8 cellular contexts compared by ENCODE assay signal in the genomic region with DNA sequence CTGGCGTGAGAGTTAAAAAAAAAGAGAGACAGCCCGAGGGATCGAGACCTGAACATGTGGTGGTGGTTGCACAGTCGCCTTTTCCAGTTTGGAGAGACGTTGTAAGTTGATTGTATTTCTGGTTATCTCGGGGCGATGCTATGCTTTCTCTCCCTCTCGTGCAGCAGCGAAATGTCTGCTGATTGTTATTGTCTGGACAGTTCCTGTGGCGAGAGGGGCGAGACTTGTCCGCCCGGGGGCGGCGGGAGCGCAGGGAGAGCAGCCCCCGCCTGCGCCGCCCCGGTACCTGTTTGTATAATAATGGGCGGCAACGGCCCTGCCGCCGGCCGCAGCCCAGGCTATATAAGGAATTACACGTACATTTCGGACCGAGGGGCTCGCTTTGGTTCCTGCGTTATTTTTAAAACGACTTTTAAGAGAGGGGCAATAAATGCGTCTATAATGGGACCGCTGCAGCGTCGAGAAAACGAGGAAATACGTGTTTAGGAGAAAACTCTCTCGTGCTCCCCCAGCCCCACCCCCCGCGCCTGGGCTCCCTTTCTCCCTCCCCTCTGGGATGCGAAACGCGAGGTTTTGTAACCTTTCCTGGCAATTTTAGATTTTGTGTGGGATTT. TPM values are rescaled to one million over a fixed set of nuclear protein-coding genes. Genes with fewer than 3 reads are reported as not detected.
DNase-seq lines count a peak whose midpoint lies in the region; ATAC-seq and TF ChIP-seq lines count a peak whose summit lies in the region.

No MANE protein-coding gene starts in this region.

- peak overlapping the region; percentile 88 for H3K27ac Mint-ChIP-seq in activated B cell treated with CpG ODN at 0.5 μM for 24 hours
- no peak overlapping the region for H3K27ac Mint-ChIP-seq in dendritic cell treated with granulocyte-macrophage colony-stimulating factor and Interleukin-4, amounts not matched to agents 40 ng/mL and 50 ng/mL, for 4 days
- H3K27ac Mint-ChIP-seq in stimulated activated naive B cell treated with anti-CD40 and anti-IgM and Interleukin-4, amounts not matched to agents 10 μg/mL and 1 μg/mL and 100 μg/mL, for 72 hours: peak overlapping the region; percentile 92

- intact Hi-C loops in activated B cell treated with CpG ODN at 0.5 μM for 24 hours (cut with micrococcal nuclease): loop anchor here (10.0 kb wide), 2 partner anchors 174 to 1124 kb away; partner anchors contain the start of gene CCDC7
- intact Hi-C loops in dendritic cell treated with granulocyte-macrophage colony-stimulating factor and Interleukin-4, amounts not matched to agents 40 ng/mL and 50 ng/mL, for 4 days (cut with micrococcal nuclease): no loop called here
- intact Hi-C loops in right lobe of liver (cut with DNase I): no loop called here

- CTCF ChIA-PET in activated B cell treated with CpG ODN at 0.5 μM for 24 hours (lab: Charles Lee): interaction anchor here (0.8 kb wide), 1 partner anchor 33 kb away, joined by 3 read pairs; no protein-coding TSS in a partner anchor

- no peaks in the 10 kb centered on the region for H3K27me3 Mint-ChIP-seq in activated B cell treated with CpG ODN at 0.5 μM for 24 hours
- H3K27me3 Mint-ChIP-seq in dendritic cell treated with granulocyte-macrophage colony-stimulating factor and Interleukin-4, amounts not matched to agents 40 ng/mL and 50 ng/mL, for 4 days: peaks cover 49% of the 10 kb centered on the region
- no peaks in the 10 kb centered on the region for H3K27me3 Mint-ChIP-seq in stimulated activated naive B cell treated with anti-CD40 and anti-IgM and Interleukin-4, amounts not matched to agents 10 μg/mL and 1 μg/mL and 100 μg/mL, for 72 hours

- no peak for TF ChIP-seq CTCF in activated B cell treated with CpG ODN at 0.5 μM for 24 hours (IDR thresholded peaks at IDR 0.05)
- no peak for TF ChIP-seq CTCF in right lobe of liver (IDR thresholded peaks at IDR 0.05)

- ATAC-seq in GM18907 (IDR thresholded peaks at IDR 0.05; ENCODE audit: unreplicated experiment): peak; percentile 23
- ATAC-seq in activated B cell treated with CpG ODN at 0.5 μM for 24 hours (ENCODE audit: low read depth): no peak
- peak; percentile 17 to 45 (median 31) for ATAC-seq in right lobe of liver
- ATAC-seq in stimulated activated naive B cell treated with anti-CD40 and anti-IgM and Interleukin-4, amounts not matched to agents 10 μg/mL and 1 μg/mL and 100 μg/mL, for 72 hours (replicated peaks): no peak
- ATAC-seq in HG03159 (IDR thresholded peaks at IDR 0.05; ENCODE audit: unreplicated experiment): no peak

- H3K36me3 Mint-ChIP-seq in activated B cell treated with CpG ODN at 0.5 μM for 24 hours (ENCODE audit: low read depth): peaks cover 16% of the 10 kb centered on the region
- H3K36me3 Mint-ChIP-seq in dendritic cell treated with granulocyte-macrophage colony-stimulating factor and Interleukin-4, amounts not matched to agents 40 ng/mL and 50 ng/mL, for 4 days (ENCODE audit: low read depth): no peaks in the 10 kb centered on the region
- H3K36me3 Mint-ChIP-seq in stimulated activated naive B cell treated with anti-CD40 and anti-IgM and Interleukin-4, amounts not matched to agents 10 μg/mL and 1 μg/mL and 100 μg/mL, for 72 hours: peaks cover 9 to 19% of the 10 kb centered on the region in 2 donors

- H3K36me3 ChIP-seq in right lobe of liver: no peaks in the 10 kb centered on the region

- H3K4me1 Mint-ChIP-seq in activated B cell treated with CpG ODN at 0.5 μM for 24 hours: peaks cover 34% of the 10 kb centered on the region
- peaks cover 34% of the 10 kb centered on the region for H3K4me1 Mint-ChIP-seq in dendritic cell treated with granulocyte-macrophage colony-stimulating factor and Interleukin-4, amounts not matched to agents 40 ng/mL and 50 ng/mL, for 4 days (ENCODE audit: low read depth)
- peaks cover 20 to 39% of the 10 kb centered on the region in 2 donors for H3K4me1 Mint-ChIP-seq in stimulated activated naive B cell treated with anti-CD40 and anti-IgM and Interleukin-4, amounts not matched to agents 10 μg/mL and 1 μg/mL and 100 μg/mL, for 72 hours

- peak overlapping the region; percentile 92 for H3K4me3 Mint-ChIP-seq in activated B cell treated with CpG ODN at 0.5 μM for 24 hours
- peak overlapping the region; percentile 83 for H3K4me3 Mint-ChIP-seq in dendritic cell treated with granulocyte-macrophage colony-stimulating factor and Interleukin-4, amounts not matched to agents 40 ng/mL and 50 ng/mL, for 4 days
- peak overlapping the region; percentile 92 to 95 for H3K4me3 Mint-ChIP-seq in stimulated activated naive B cell treated with anti-CD40 and anti-IgM and Interleukin-4, amounts not matched to agents 10 μg/mL and 1 μg/mL and 100 μg/mL, for 72 hours

- H3K27ac ChIP-seq in right lobe of liver: peak overlapping the region; percentile 53 to 97 (median 96)

- DNase-seq in Ammon's horn (ENCODE audit: low spot score): peak; percentile 26
- peak; percentile 39 to 43 for DNase-seq in Kasumi-1 (lab: John Stamatoyannopoulos, UW)
- peak; percentile 32 for DNase-seq in activated B cell treated with CpG ODN at 0.5 μM for 24 hours
- peak; percentile 54 to 65 (median 58) for DNase-seq in right lobe of liver
- DNase-seq in stimulated activated naive B cell treated with anti-CD40 and anti-IgM and Interleukin-4, amounts not matched to agents 10 μg/mL and 1 μg/mL and 100 μg/mL, for 72 hours: peak; percentile 24

- no peaks in the 10 kb centered on the region for H3K27me3 ChIP-seq in right lobe of liver

- peak; percentile 13 for TF ChIP-seq POLR2A in right lobe of liver (IDR thresholded peaks at IDR 0.05)

- peaks cover 0 to 20% (median 0%) of the 10 kb centered on the region in 4 donors for H3K4me1 ChIP-seq in right lobe of liver

- POLR2A ChIA-PET in activated B cell treated with CpG ODN at 0.5 μM for 24 hours (lab: Charles Lee): interaction anchor here (0.6 to 4.1 kb wide), 4 partner anchors 80 to 1026 kb away, joined by 3 to 32 read pairs (median 4); partner anchors contain the start of gene ZNF438

- peak overlapping the region; percentile 87 to 89 (median 88) for H3K4me3 ChIP-seq in right lobe of liver

- WGBS in right lobe of liver (ENCODE audit: insufficient coverage, low coverage, low lambda C conversion rate, missing lambda C conversion rate): 0% methylated on average over 31 of the region's 43 CpGs

- H3K9me3 Mint-ChIP-seq in activated B cell treated with CpG ODN at 0.5 μM for 24 hours: no peaks in the 10 kb centered on the region
- H3K9me3 Mint-ChIP-seq in dendritic cell treated with granulocyte-macrophage colony-stimulating factor and Interleukin-4, amounts not matched to agents 40 ng/mL and 50 ng/mL, for 4 days: no peaks in the 10 kb centered on the region
- no peaks in the 10 kb centered on the region for H3K9me3 Mint-ChIP-seq in stimulated activated naive B cell treated with anti-CD40 and anti-IgM and Interleukin-4, amounts not matched to agents 10 μg/mL and 1 μg/mL and 100 μg/mL, for 72 hours

- no peaks in the 10 kb centered on the region for H3K9me3 ChIP-seq in right lobe of liver

RNA-seq across cellular contexts. Expression of gene ZEB1, which starts 1.7 kb away (rescaled TPM):
- total RNA-seq in activated B cell treated with CpG ODN at 0.5 μM for 24 hours: 38.4 and 43.0 TPM in 2 replicates
- total RNA-seq in right lobe of liver: 10 to 100 TPM in 5 of 6 experiments, 1 to 10 TPM in 1; 10.0 to 17.6 (median 13.6) TPM

Comparison
In these comparisons a context has a peak if more than half of its experiments do, and no peak if none do; other contexts are left out.
1. ATAC-seq: peak in GM18907 (single experiment) and right lobe of liver (4 of 4); none in activated B cell treated with CpG ODN at 0.5 μM for 24 hours (single experiment), stimulated activated naive B cell treated with anti-CD40 and anti-IgM and Interleukin-4, amounts not matched to agents 10 μg/mL and 1 μg/mL and 100 μg/mL, for 72 hours (0 of 2) and HG03159 (single experiment).
2. Peak in every context shown above with its lines, with median percentiles within 50 percentile points of each other: DNase-seq and H3K4me3 Mint-ChIP-seq.